In the genomic region with DNA sequence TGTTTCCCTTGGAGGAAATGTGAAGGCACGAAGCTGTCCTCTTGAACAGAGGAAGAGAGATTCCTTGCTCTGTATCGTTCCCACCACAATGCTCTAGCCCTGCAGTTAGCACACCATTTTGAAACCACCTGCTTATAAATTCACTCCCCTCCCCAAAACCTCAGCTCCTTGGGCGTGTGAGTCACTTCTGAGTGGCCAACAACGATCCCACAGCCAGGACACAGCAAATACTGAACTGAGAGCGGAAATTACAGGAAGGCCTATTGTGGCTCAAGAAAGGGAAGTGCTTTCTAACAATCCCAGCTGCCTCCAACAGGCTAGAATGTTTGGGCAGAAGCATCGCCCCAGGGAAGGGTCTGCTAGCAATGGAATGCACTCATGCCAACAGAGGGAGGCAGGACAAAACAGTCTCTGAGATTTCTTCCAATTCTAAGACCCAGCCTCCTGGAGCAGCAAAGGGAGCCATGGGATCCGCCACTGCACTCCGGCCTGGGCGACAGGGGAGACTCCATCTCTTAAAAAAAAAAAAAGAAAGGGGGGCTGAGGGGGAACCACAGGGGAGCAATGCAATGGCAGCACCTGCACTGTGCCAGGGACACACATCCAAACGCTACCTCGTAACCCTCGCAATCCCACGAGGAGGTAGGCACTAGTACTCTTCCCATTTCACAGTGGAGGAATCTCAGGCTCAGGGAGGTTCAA, we compare ENCODE assay signal across 8 cellular contexts. TPM values are rescaled to one million over a fixed set of nuclear protein-coding genes. Genes with fewer than 3 reads are reported as not detected.
A peak's percentile ranks its signal among the peaks of the same experiment; 100 is the strongest.
DNase-seq lines count a peak whose midpoint lies in the region; ATAC-seq and TF ChIP-seq lines count a peak whose summit lies in the region.

No MANE protein-coding gene starts in this region.

- ATAC-seq in natural killer cell treated with Interleukin-12 subunit alpha and Interleukin-12 subunit beta and Interleukin-15 and Interleukin-18, amount 100 ng/mL, for 72 hours: no peak
- ATAC-seq in GM19023 (IDR thresholded peaks at IDR 0.05; ENCODE audit: unreplicated experiment) (no peak), HG02610 (IDR thresholded peaks at IDR 0.05; ENCODE audit: unreplicated experiment) (no peak)

- H3K4me3 ChIP-seq in NT2/D1 (ENCODE audit: insufficient read length, low read depth) (peak overlapping the region; percentile 3), coronary artery (no peak overlapping the region)

- TF ChIP-seq CTCF in coronary artery (IDR thresholded peaks at IDR 0.05): no peak

- H3K4me1 ChIP-seq in ES-I3 (ENCODE audit: insufficient read depth, low read length): peaks cover 20% of the 10 kb centered on the region
- H3K4me1 ChIP-seq in NT2/D1 (ENCODE audit: insufficient read depth, insufficient read length): peaks cover 14% of the 10 kb centered on the region

- peaks cover 17 to 30% of the 10 kb centered on the region in 2 donors for H3K4me1 Mint-ChIP-seq in natural killer cell treated with Interleukin-12 subunit alpha and Interleukin-12 subunit beta and Interleukin-15 and Interleukin-18, amount 100 ng/mL, for 72 hours (ENCODE audit: low read depth in 2 of 2)

- peak overlapping the region; percentile 68 for H3K4me3 Mint-ChIP-seq in natural killer cell treated with Interleukin-12 subunit alpha and Interleukin-12 subunit beta and Interleukin-15 and Interleukin-18, amount 100 ng/mL, for 72 hours

- peak overlapping the region; percentile 11 for H3K9ac ChIP-seq in ES-I3 (ENCODE audit: low read depth, low read length)
- H3K9ac ChIP-seq in NT2/D1 (ENCODE audit: insufficient read length, low read depth): peak overlapping the region; percentile 79

- no peaks in the 10 kb centered on the region for H3K27me3 ChIP-seq in NT2/D1 (ENCODE audit: insufficient read depth, insufficient read length)

- peak overlapping the region; percentile 29 to 56 for H3K27ac Mint-ChIP-seq in natural killer cell treated with Interleukin-12 subunit alpha and Interleukin-12 subunit beta and Interleukin-15 and Interleukin-18, amount 100 ng/mL, for 72 hours

- H3K36me3 ChIP-seq in ES-I3 (ENCODE audit: insufficient read depth, low read length) (no peaks in the 10 kb centered on the region), NT2/D1 (ENCODE audit: insufficient read depth, insufficient read length, low read length) (peaks cover 4% of the 10 kb centered on the region)

- DNase-seq in NT2/D1 (ENCODE audit: low read depth, low spot score) (peak; percentile 84), coronary artery (ENCODE audit: low spot score) (peak; percentile 70), RKO (ENCODE audit: low spot score) (no peak), NCI-H526 (lab: John Stamatoyannopoulos, UW) (no peak)
- no peak for DNase-seq in natural killer cell treated with Interleukin-12 subunit alpha and Interleukin-12 subunit beta and Interleukin-15 and Interleukin-18, amount 100 ng/mL, for 72 hours (ENCODE audit: low spot score)

- H3K9me3 ChIP-seq in ES-I3 (ENCODE audit: control insufficient read depth, insufficient read depth, low read length) (no peaks in the 10 kb centered on the region), NT2/D1 (ENCODE audit: insufficient read depth, low read length) (no peaks in the 10 kb centered on the region)

- H3K36me3 Mint-ChIP-seq in natural killer cell treated with Interleukin-12 subunit alpha and Interleukin-12 subunit beta and Interleukin-15 and Interleukin-18, amount 100 ng/mL, for 72 hours: no peaks in the 10 kb centered on the region

- peak overlapping the region in 1 of 2 donors; percentile 97 for H3K27ac ChIP-seq in coronary artery

- no peaks in the 10 kb centered on the region for H3K27me3 Mint-ChIP-seq in natural killer cell treated with Interleukin-12 subunit alpha and Interleukin-12 subunit beta and Interleukin-15 and Interleukin-18, amount 100 ng/mL, for 72 hours

- no peaks in the 10 kb centered on the region for H3K9me3 Mint-ChIP-seq in natural killer cell treated with Interleukin-12 subunit alpha and Interleukin-12 subunit beta and Interleukin-15 and Interleukin-18, amount 100 ng/mL, for 72 hours

RNA-seq across cellular contexts. Expression of a gene that starts 1.9 kb away (rescaled TPM):
- 1 to 10 TPM; 2.8 to 3.8 TPM for total RNA-seq in natural killer cell treated with Interleukin-12 subunit alpha and Interleukin-12 subunit beta and Interleukin-15 and Interleukin-18, amount 100 ng/mL, for 72 hours

RNA-seq across cellular contexts. Expression of a gene that starts 2.1 kb away (rescaled TPM):
- 1 to 10 TPM; 1.8 to 8.7 TPM for total RNA-seq in natural killer cell treated with Interleukin-12 subunit alpha and Interleukin-12 subunit beta and Interleukin-15 and Interleukin-18, amount 100 ng/mL, for 72 hours

RNA-seq across cellular contexts. Expression of a gene that starts 58.6 kb away (rescaled TPM):
- not detected for total RNA-seq in natural killer cell treated with Interleukin-12 subunit alpha and Interleukin-12 subunit beta and Interleukin-15 and Interleukin-18, amount 100 ng/mL, for 72 hours

Comparison
In these comparisons a context has a peak if more than half of its experiments do, and no peak if none do; other contexts are left out.
1. DNase-seq: peak in NT2/D1 (single experiment) and coronary artery (single experiment); none in natural killer cell treated with Interleukin-12 subunit alpha and Interleukin-12 subunit beta and Interleukin-15 and Interleukin-18, amount 100 ng/mL, for 72 hours (single experiment), RKO (single experiment) and NCI-H526 (0 of 2).